ENCODE assay signal across 25 cellular contexts in genomic region chr14:85602366-85602765, GRCh38.
"Had no signal": no experiment of that assay in that cellular context is flagged by ENCODE, and none has a peak within 500 bp of the region (broad histone marks: within the 10 kb centered on the region; RNA-seq: fewer than 3 reads in every experiment).

No MANE protein-coding gene starts in this region.

- DNase-seq: activated CD4-positive, alpha-beta memory T cell treated with anti-CD3 and anti-CD28 coated beads, Interleukin-2, amount 10 ng/mL, durations not matched to agents 7 days and 5 days; activated CD4-positive, alpha-beta T cell treated with anti-CD3 and anti-CD28 coated beads for 1 hour; activated CD4-positive, alpha-beta T cell treated with anti-CD3 and anti-CD28 coated beads for 4 hours; activated CD4-positive, alpha-beta T cell treated with anti-CD3 and anti-CD28 coated beads, Interleukin-2, amount 10 ng/mL, durations not matched to agents 7 days and 5 days; activated CD4-positive, alpha-beta T cell treated with anti-CD3 and anti-CD28 coated beads, Interleukin-2, amount 50 U/mL, for 4 hours; activated CD8-positive, alpha-beta memory T cell treated with anti-CD3 and anti-CD28 coated beads, Interleukin-2, amount 50 U/mL, for 48 hours; activated gamma-delta T cell; activated naive CD4-positive, alpha-beta T cell; activated naive CD4-positive, alpha-beta T cell treated with anti-CD3 and anti-CD28 coated beads, Interleukin-2, amount 10 ng/mL, durations not matched to agents 7 days and 5 days; activated naive CD8-positive, alpha-beta T cell treated with anti-CD3 and anti-CD28 coated beads, Interleukin-2, amount 10 ng/mL, durations not matched to agents 7 days and 5 days; activated T-cell treated with anti-CD3 and anti-CD28 coated beads for 4 hours; activated T-cell treated with anti-CD3 and anti-CD28 coated beads, Interleukin-2, amount 50 U/mL, for 24 hours; activated T-cell treated with anti-CD3 and anti-CD28 coated beads, Interleukin-2, amount 50 U/mL, for 72 hours; brain microvascular endothelial cell; cortex of kidney; dermis blood vessel endothelial cell; effector CD8-positive, alpha-beta T cell; esophagus squamous epithelium; heart left ventricle; T-helper 2 cell had no signal

- H3K27ac ChIP-seq: ascending aorta, brain microvascular endothelial cell, epithelial cell of prostate, esophagus squamous epithelium, heart left ventricle, VCaP had no signal

- H3K36me3 ChIP-seq: ascending aorta, brain microvascular endothelial cell, esophagus squamous epithelium, heart left ventricle had no signal

- H3K4me1 ChIP-seq: ascending aorta had no signal

- H3K27me3 ChIP-seq: ascending aorta, brain microvascular endothelial cell, esophagus squamous epithelium, heart left ventricle had no signal

- ATAC-seq: activated naive CD4-positive, alpha-beta T cell treated with anti-CD3 and anti-CD28 coated beads, Interleukin-2, amount 50 U/mL, for 72 hours; activated T-cell treated with anti-CD3 and anti-CD28 coated beads, Interleukin-2, amount 50 U/mL, for 72 hours; heart left ventricle; WTC11 had no signal

- H3K4me3 ChIP-seq: ascending aorta, esophagus squamous epithelium, heart left ventricle had no signal
